ENCODE assay signal across 7 cellular contexts in the genomic region with DNA sequence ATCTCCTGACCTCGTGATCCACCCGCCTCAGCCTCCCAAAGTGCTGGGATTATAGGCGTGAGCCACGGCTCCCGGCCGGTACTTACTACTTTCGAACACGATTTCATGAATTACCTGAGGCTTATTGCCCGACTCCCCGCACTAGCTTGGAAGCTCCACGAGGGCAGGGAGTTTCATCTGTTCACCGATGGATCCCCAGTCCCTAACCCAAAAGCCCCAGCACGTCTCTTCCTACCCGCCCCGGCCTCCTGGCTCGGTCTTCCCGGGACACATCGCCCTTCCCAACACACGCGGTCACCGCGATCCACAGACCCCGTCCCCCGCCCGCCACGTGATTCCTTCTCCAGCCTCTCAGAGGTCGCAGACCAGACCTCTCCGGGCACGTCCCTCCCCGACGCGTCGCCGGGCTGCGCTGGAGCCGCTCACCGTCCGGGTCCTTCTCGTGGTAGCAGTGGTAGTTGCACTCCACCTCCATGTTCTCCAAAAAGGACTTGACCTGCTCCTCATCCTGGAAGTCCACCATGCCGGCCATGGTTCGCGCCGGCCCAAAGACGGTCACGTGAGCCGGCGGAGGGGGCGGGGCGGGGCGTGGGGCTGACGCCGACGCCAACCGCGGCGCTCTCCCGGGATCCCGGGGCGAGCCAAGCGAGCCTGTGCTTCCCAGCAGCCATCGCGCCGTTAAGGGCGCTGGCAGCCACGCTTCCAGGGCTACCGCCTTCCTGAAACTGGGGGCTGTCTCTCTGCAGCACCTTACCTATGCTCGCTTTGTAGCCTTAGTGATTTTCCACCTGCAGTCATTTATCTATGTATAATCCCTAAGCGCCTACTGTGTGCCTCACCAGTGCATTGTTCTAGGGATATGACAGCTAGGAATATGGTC. TPM values are rescaled to one million over a fixed set of nuclear protein-coding genes. Genes with fewer than 3 reads are reported as not detected.
A peak's percentile ranks its signal among the peaks of the same experiment; 100 is the strongest.
DNase-seq lines count a peak whose midpoint lies in the region; ATAC-seq and TF ChIP-seq lines count a peak whose summit lies in the region.

Gene COA7 (minus strand): TSS at position 553 of the 880 bp plus-strand sequence. CDS start 21 bp downstream, at position 532.

- no peaks in the 10 kb centered on the region for H4K20me1 ChIP-seq in smooth muscle cell (ENCODE audit: low read depth)

- peak within 1 kb of the TSS; percentile 97 for H2AFZ ChIP-seq in smooth muscle cell (ENCODE audit: low read depth)

- H3K4me2 ChIP-seq in smooth muscle cell, result peak within 1 kb of the TSS; percentile 81

- H3K36me3 Mint-ChIP-seq in activated B cell treated with CpG ODN at 0.5 μM for 24 hours (ENCODE audit: low read depth) (peaks cover 6% of the 10 kb centered on the region), immature natural killer cell (peaks cover 0 to 4% (median 0%) of the 10 kb centered on the region in 3 donors)

- peaks cover 28% of the 10 kb centered on the region for H3K79me2 ChIP-seq in smooth muscle cell (ENCODE audit: low read depth)

- ATAC-seq in GM18502 (IDR thresholded peaks at IDR 0.05; ENCODE audit: poor library complexity, unreplicated experiment) (peak; percentile 46), HG03064 (IDR thresholded peaks at IDR 0.05; ENCODE audit: low read depth, unreplicated experiment) (peak; percentile 64), activated B cell treated with CpG ODN at 0.5 μM for 24 hours (ENCODE audit: low read depth) (peak; percentile 30)

- H3K9me3 ChIP-seq in smooth muscle cell (replicated peaks; ENCODE audit: low read depth), result no peaks in the 10 kb centered on the region

- H3K27ac ChIP-seq in caudate nucleus (ENCODE audit: low read depth, low read length), result peak within 1 kb of the TSS; percentile 88
- H3K27ac ChIP-seq in smooth muscle cell (ENCODE audit: low read depth), result peak within 1 kb of the TSS; percentile 52

- H3K4me3 Mint-ChIP-seq in activated B cell treated with CpG ODN at 0.5 μM for 24 hours, result peak within 1 kb of the TSS; percentile 91
- peak within 1 kb of the TSS; percentile 86 to 94 (median 90) for H3K4me3 Mint-ChIP-seq in immature natural killer cell

- TF ChIP-seq CTCF in activated B cell treated with CpG ODN at 0.5 μM for 24 hours (IDR thresholded peaks at IDR 0.05) (no peak), smooth muscle cell (IDR thresholded peaks at IDR 0.05; ENCODE audit: borderline replicate concordance, insufficient read depth, poor library complexity, severe bottlenecking) (no peak)

- H3K27me3 ChIP-seq in smooth muscle cell (ENCODE audit: low read depth), result no peaks in the 10 kb centered on the region

- peak within 1 kb of the TSS; percentile 73 for H3K4me3 ChIP-seq in smooth muscle cell

- intact Hi-C loops in activated B cell treated with CpG ODN at 0.5 μM for 24 hours (cut with micrococcal nuclease), result loop anchor here (1.0 kb wide), 1 partner anchor 28 kb away; the partner anchor contains the start of gene ZYG11B

- peaks cover 10% of the 10 kb centered on the region for H3F3A ChIP-seq in smooth muscle cell (ENCODE audit: low read depth)

- peak within 1 kb of the TSS; percentile 38 for H3K9ac ChIP-seq in smooth muscle cell (ENCODE audit: low read depth)

- DNase-seq in NCI-H2227 (lab: John Stamatoyannopoulos, UW; ENCODE audit: unreplicated experiment) (peak; percentile 94), activated B cell treated with CpG ODN at 0.5 μM for 24 hours (peak; percentile 72), caudate nucleus (lab: John Stamatoyannopoulos, UW) (peak in 60 of 61 donors; percentile 34 to 91 (median 80)), immature natural killer cell (peak; percentile 54 to 57 (median 55)), smooth muscle cell (lab: John Stamatoyannopoulos, UW; ENCODE audit: unreplicated experiment) (peak; percentile 60)

- peaks cover 27% of the 10 kb centered on the region for H3K4me1 Mint-ChIP-seq in activated B cell treated with CpG ODN at 0.5 μM for 24 hours
- peaks cover 22 to 26% of the 10 kb centered on the region in 2 donors for H3K4me1 Mint-ChIP-seq in immature natural killer cell

- CTCF ChIA-PET in activated B cell treated with CpG ODN at 0.5 μM for 24 hours (lab: Charles Lee), result interaction anchor here (1.8 kb wide), 1 partner anchor 27 kb away, joined by 4 read pairs; no protein-coding TSS in a partner anchor

- 5% methylated on average over 58 of the region's 68 CpGs for WGBS in smooth muscle cell (ENCODE audit: low lambda C conversion rate)

- H3K4me1 ChIP-seq in smooth muscle cell (ENCODE audit: low read depth), result no peaks in the 10 kb centered on the region

- H3K27ac Mint-ChIP-seq in activated B cell treated with CpG ODN at 0.5 μM for 24 hours (peak within 1 kb of the TSS; percentile 84), immature natural killer cell (peak within 1 kb of the TSS; percentile 68 to 88 (median 70))

- H3K36me3 ChIP-seq in smooth muscle cell (ENCODE audit: low read depth), result no peaks in the 10 kb centered on the region

- no peaks in the 10 kb centered on the region for H3K27me3 Mint-ChIP-seq in activated B cell treated with CpG ODN at 0.5 μM for 24 hours
- peaks cover 0 to 10% (median 4%) of the 10 kb centered on the region in 3 donors for H3K27me3 Mint-ChIP-seq in immature natural killer cell (ENCODE audit: low read depth in 3 of 3)

- no peaks in the 10 kb centered on the region for H3K9me3 Mint-ChIP-seq in activated B cell treated with CpG ODN at 0.5 μM for 24 hours
- H3K9me3 Mint-ChIP-seq in immature natural killer cell, result no peaks in the 10 kb centered on the region

- POLR2A ChIA-PET in activated B cell treated with CpG ODN at 0.5 μM for 24 hours (lab: Charles Lee), result interaction anchor here (0.6 to 2.5 kb wide), 5 partner anchors 27 to 642 kb away, joined by 3 to 9 read pairs (median 4); partner anchors contain the start of genes BTF3L4, SHISAL2A, TUT4 and ZYG11B

RNA-seq across cellular contexts. Expression of gene COA7, which starts in this region (rescaled TPM):
- total RNA-seq in activated B cell treated with CpG ODN at 0.5 μM for 24 hours (23.5 and 23.6 TPM in 2 replicates), smooth muscle cell (3.7 and 4.4 TPM in 2 replicates)
- polyA plus RNA-seq in immature natural killer cell (1 to 10 TPM; 2.7 to 5.9 (median 5.9) TPM), smooth muscle cell (6.3 and 7.3 TPM in 2 replicates)

Comparison
In these comparisons a context has a peak if more than half of its experiments do, and no peak if none do; other contexts are left out.
1. Peak in every context shown above with its lines: DNase-seq, ATAC-seq, H3K4me3 ChIP-seq and H3K27ac ChIP-seq.